ENCODE assay signal across 1 cellular context in the genomic region with DNA sequence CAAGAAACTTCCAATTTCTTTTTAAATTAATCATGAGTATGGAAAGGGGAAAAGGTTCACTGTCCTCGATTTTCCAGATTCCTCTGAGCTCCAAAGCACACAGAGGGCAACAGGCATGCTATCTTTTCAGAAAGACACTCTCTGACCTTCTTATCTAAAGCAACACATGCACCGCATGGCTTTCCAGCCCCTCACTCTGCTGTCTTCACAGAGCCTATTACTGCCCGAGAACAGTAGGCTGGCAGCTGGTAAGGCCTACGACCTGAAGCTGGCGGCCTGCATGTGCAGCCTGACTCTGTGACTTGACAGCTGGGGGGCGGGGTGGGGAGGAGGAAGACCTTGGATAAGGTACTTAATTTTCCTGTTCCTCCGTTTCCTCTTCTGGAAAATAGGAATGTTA.
TF ChIP-seq lines count a peak whose summit lies in the region.

No MANE protein-coding gene starts in this region.

TF ChIP-seq in H1, 55 proteins besides CTCF, POLR2A, EP300 and RAD21:
- TF ChIP-seq EZH2 (IDR thresholded peaks at IDR 0.05; ENCODE audit: low read depth, low read length, severe bottlenecking): no peak
- no peak for TF ChIP-seq SIX5 (IDR thresholded peaks at IDR 0.05; ENCODE audit: low read depth, low read length)
- TF ChIP-seq TEAD4 (IDR thresholded peaks at IDR 0.05; ENCODE audit: low read depth, low read length): no peak
- TF ChIP-seq GABPA (IDR thresholded peaks at IDR 0.05; ENCODE audit: borderline replicate concordance, insufficient read depth, low read length): no peak
- no peak for TF ChIP-seq YY1 (IDR thresholded peaks at IDR 0.05; ENCODE audit: low read depth, low read length)
- TF ChIP-seq TBP (IDR thresholded peaks at IDR 0.05; ENCODE audit: low read depth, low read length): no peak
- no peak for TF ChIP-seq BCL11A (IDR thresholded peaks at IDR 0.05; ENCODE audit: low read depth in 2 of 2, low read length in 2 of 2)
- no peak for TF ChIP-seq JUND (IDR thresholded peaks at IDR 0.05; ENCODE audit: low read length)
- TF ChIP-seq, protein P1, sequence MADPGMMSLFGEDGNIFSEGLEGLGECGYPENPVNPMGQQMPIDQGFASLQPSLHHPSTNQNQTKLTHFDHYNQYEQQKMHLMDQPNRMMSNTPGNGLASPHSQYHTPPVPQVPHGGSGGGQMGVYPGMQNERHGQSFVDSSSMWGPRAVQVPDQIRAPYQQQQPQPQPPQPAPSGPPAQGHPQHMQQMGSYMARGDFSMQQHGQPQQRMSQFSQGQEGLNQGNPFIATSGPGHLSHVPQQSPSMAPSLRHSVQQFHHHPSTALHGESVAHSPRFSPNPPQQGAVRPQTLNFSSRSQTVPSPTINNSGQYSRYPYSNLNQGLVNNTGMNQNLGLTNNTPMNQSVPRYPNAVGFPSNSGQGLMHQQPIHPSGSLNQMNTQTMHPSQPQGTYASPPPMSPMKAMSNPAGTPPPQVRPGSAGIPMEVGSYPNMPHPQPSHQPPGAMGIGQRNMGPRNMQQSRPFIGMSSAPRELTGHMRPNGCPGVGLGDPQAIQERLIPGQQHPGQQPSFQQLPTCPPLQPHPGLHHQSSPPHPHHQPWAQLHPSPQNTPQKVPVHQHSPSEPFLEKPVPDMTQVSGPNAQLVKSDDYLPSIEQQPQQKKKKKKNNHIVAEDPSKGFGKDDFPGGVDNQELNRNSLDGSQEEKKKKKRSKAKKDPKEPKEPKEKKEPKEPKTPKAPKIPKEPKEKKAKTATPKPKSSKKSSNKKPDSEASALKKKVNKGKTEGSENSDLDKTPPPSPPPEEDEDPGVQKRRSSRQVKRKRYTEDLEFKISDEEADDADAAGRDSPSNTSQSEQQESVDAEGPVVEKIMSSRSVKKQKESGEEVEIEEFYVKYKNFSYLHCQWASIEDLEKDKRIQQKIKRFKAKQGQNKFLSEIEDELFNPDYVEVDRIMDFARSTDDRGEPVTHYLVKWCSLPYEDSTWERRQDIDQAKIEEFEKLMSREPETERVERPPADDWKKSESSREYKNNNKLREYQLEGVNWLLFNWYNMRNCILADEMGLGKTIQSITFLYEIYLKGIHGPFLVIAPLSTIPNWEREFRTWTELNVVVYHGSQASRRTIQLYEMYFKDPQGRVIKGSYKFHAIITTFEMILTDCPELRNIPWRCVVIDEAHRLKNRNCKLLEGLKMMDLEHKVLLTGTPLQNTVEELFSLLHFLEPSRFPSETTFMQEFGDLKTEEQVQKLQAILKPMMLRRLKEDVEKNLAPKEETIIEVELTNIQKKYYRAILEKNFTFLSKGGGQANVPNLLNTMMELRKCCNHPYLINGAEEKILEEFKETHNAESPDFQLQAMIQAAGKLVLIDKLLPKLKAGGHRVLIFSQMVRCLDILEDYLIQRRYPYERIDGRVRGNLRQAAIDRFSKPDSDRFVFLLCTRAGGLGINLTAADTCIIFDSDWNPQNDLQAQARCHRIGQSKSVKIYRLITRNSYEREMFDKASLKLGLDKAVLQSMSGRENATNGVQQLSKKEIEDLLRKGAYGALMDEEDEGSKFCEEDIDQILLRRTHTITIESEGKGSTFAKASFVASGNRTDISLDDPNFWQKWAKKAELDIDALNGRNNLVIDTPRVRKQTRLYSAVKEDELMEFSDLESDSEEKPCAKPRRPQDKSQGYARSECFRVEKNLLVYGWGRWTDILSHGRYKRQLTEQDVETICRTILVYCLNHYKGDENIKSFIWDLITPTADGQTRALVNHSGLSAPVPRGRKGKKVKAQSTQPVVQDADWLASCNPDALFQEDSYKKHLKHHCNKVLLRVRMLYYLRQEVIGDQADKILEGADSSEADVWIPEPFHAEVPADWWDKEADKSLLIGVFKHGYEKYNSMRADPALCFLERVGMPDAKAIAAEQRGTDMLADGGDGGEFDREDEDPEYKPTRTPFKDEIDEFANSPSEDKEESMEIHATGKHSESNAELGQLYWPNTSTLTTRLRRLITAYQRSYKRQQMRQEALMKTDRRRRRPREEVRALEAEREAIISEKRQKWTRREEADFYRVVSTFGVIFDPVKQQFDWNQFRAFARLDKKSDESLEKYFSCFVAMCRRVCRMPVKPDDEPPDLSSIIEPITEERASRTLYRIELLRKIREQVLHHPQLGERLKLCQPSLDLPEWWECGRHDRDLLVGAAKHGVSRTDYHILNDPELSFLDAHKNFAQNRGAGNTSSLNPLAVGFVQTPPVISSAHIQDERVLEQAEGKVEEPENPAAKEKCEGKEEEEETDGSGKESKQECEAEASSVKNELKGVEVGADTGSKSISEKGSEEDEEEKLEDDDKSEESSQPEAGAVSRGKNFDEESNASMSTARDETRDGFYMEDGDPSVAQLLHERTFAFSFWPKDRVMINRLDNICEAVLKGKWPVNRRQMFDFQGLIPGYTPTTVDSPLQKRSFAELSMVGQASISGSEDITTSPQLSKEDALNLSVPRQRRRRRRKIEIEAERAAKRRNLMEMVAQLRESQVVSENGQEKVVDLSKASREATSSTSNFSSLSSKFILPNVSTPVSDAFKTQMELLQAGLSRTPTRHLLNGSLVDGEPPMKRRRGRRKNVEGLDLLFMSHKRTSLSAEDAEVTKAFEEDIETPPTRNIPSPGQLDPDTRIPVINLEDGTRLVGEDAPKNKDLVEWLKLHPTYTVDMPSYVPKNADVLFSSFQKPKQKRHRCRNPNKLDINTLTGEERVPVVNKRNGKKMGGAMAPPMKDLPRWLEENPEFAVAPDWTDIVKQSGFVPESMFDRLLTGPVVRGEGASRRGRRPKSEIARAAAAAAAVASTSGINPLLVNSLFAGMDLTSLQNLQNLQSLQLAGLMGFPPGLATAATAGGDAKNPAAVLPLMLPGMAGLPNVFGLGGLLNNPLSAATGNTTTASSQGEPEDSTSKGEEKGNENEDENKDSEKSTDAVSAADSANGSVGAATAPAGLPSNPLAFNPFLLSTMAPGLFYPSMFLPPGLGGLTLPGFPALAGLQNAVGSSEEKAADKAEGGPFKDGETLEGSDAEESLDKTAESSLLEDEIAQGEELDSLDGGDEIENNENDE (IDR thresholded peaks at IDR 0.05; ENCODE audit: insufficient replicate concordance, low read length): no peak
- no peak for TF ChIP-seq CEBPB (IDR thresholded peaks at IDR 0.05; ENCODE audit: low read depth, low read length)
- TF ChIP-seq SP2 (IDR thresholded peaks at IDR 0.05; ENCODE audit: low read length): no peak
- TF ChIP-seq, protein P2, sequence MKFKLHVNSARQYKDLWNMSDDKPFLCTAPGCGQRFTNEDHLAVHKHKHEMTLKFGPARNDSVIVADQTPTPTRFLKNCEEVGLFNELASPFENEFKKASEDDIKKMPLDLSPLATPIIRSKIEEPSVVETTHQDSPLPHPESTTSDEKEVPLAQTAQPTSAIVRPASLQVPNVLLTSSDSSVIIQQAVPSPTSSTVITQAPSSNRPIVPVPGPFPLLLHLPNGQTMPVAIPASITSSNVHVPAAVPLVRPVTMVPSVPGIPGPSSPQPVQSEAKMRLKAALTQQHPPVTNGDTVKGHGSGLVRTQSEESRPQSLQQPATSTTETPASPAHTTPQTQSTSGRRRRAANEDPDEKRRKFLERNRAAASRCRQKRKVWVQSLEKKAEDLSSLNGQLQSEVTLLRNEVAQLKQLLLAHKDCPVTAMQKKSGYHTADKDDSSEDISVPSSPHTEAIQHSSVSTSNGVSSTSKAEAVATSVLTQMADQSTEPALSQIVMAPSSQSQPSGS (IDR thresholded peaks at IDR 0.05; ENCODE audit: low read length): no peak
- no peak for TF ChIP-seq ASH2L (IDR thresholded peaks at IDR 0.05; ENCODE audit: low read length)
